8 cellular contexts compared by ENCODE assay signal in genomic region chr10:59362184-59362966, GRCh38. TPM values are rescaled to one million over a fixed set of nuclear protein-coding genes. Genes with fewer than 3 reads are reported as not detected.
DNase-seq lines count a peak whose midpoint lies in the region; ATAC-seq and TF ChIP-seq lines count a peak whose summit lies in the region.

TSS of gene FAM13C (minus strand) at chr10:59362549. CDS start at chr10:59362460, 89 bp downstream.

- H3K36me3 ChIP-seq in iPS-20b (ENCODE audit: insufficient read depth, low read depth, low read length) (no peaks in the 10 kb centered on the region), gastrocnemius medialis (no peaks in the 10 kb centered on the region)

- in situ Hi-C loops in T47D (cut with HindIII; ENCODE audit: low pct_unique_long_range_greater_than_20kb, low sequenced_read_pairs) (no loop called here), gastrocnemius medialis (cut with MboI; ENCODE audit: low sequenced_read_pairs in 4 of 4) (no loop called here)

- intact Hi-C loops in gastrocnemius medialis (cut with DNase I; ENCODE audit: low total_unique reads): loop anchor here (5.0 kb wide), 3 partner anchors 40 to 120 kb away; no protein-coding TSS in a partner anchor

- H3K27me3 ChIP-seq in iPS-20b (ENCODE audit: insufficient read depth, low read length) (peaks cover 58% of the 10 kb centered on the region), gastrocnemius medialis (no peaks in the 10 kb centered on the region)

- H3K9ac ChIP-seq in iPS-20b (ENCODE audit: low read depth, low read length): peak within 1 kb of the TSS; percentile 70

- ATAC-seq in HG02759 (IDR thresholded peaks at IDR 0.05; ENCODE audit: unreplicated experiment) (peak; percentile 61), gastrocnemius medialis (peak; percentile 60 to 77), HG03135 (IDR thresholded peaks at IDR 0.05; ENCODE audit: unreplicated experiment) (no peak), HG03097 (IDR thresholded peaks at IDR 0.05; ENCODE audit: low FRiP score, unreplicated experiment) (no peak)

- DNase-seq in DMS 273 (lab: John Stamatoyannopoulos, UW; ENCODE audit: unreplicated experiment) (peak; percentile 83), NCI-H774 (lab: John Stamatoyannopoulos, UW) (peak; percentile 78), T47D (ENCODE audit: low read depth in 1 of 2, low spot score in 1 of 2) (peak; percentile 60 to 81), gastrocnemius medialis (peak; percentile 66 to 78)

- H3K27ac ChIP-seq in iPS-20b (ENCODE audit: low read length) (no peak within 1 kb of the TSS), gastrocnemius medialis (peak within 1 kb of the TSS; percentile 89 to 96 (median 92))

- peaks cover 10% of the 10 kb centered on the region; the same call in 1 of the 2 replicates for H3K4me1 ChIP-seq in iPS-20b (ENCODE audit: insufficient read depth, low read length)
- H3K4me1 ChIP-seq in gastrocnemius medialis: peaks cover 40 to 49% of the 10 kb centered on the region in 2 donors

- peak within 1 kb of the TSS; percentile 76 for H3K4me3 ChIP-seq in iPS-20b (ENCODE audit: low read length)
- H3K4me3 ChIP-seq in gastrocnemius medialis: peak within 1 kb of the TSS; percentile 70 to 74 (median 72)

- TF ChIP-seq POLR2A in gastrocnemius medialis (IDR thresholded peaks at IDR 0.05): peak in 1 of 2 donors; percentile 61

- TF ChIP-seq CTCF in gastrocnemius medialis (IDR thresholded peaks at IDR 0.05 in 4 of 5, conservative IDR thresholded peaks at IDR 0.05 in 1 of 5): peak in 2 of 5 experiments; percentile 17 to 27

- H3K9me3 ChIP-seq in iPS-20b (ENCODE audit: insufficient read depth, low read depth, low read length) (no peaks in the 10 kb centered on the region), gastrocnemius medialis (no peaks in the 10 kb centered on the region)

RNA-seq across cellular contexts. Expression of gene FAM13C, which starts in this region (rescaled TPM):
- total RNA-seq in gastrocnemius medialis: 100 to 1,000 TPM in 1 of 4 donors, 10 to 100 TPM in 2, 1 to 10 TPM in 1; 6.0 to 125 (median 17.6) TPM

Comparison
In these comparisons a context has a peak if more than half of its experiments do, and no peak if none do; other contexts are left out.
1. ATAC-seq: peak in HG02759 (single experiment) and gastrocnemius medialis (2 of 2); none in HG03135 (single experiment) and HG03097 (single experiment).
2. Peak in every context shown above with its lines, with median percentiles within 50 percentile points of each other: DNase-seq.